In the genomic region with DNA sequence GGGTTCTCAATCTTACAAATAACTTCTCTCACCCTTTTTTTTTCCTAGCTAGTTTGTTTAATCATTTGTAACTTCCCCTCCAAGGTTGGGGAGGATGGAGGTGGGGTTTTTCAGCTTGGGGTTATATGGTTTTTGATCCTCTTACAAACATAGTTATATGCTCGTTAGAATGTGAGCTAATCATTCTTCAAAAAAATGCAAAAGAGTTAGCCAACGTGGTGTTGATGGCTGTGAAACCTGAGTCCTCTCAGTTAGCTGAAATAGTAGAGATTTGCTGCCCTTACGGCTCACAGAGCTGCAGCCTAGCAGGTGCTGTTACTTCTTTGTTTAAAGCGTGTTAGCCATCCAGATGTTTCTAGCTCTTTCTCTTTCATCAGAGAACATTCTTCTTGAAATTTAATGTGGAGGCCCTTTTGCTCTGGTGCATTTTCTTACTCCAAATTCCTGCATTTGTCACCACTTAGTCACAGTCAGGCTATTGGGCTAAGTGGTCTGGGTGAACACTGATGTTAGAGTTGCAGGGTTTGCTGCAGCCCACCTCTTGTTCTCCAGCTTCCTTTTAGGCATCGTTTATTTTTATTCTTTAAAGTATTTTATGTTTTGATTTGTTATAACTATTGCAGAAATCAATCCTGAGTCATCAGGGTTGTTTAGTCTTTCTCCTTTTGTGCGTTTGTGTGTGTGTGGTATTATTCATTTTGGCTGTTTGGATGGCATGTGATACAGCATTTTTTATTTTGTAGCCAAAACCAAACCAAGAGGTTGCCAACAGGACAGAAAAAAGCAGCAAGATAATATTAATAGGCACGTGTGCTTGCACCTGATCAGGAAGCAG, we compare ENCODE assay signal across 8 cellular contexts. TPM values are rescaled to one million over a fixed set of nuclear protein-coding genes. Genes with fewer than 3 reads are reported as not detected.
DNase-seq lines count a peak whose midpoint lies in the region; ATAC-seq and TF ChIP-seq lines count a peak whose summit lies in the region.

No MANE protein-coding gene starts in this region.

- peaks cover 11% of the 10 kb centered on the region for H3K4me1 Mint-ChIP-seq in activated T-cell treated with anti-CD3 and anti-CD28 coated beads, Interleukin-2, amount 50 U/mL, for 4 hours (ENCODE audit: low read depth)

- TF ChIP-seq CTCF in brain microvascular endothelial cell (IDR thresholded peaks at IDR 0.05; ENCODE audit: low read depth, low read length, missing control alignments): no peak
- TF ChIP-seq CTCF in uterus (IDR thresholded peaks at IDR 0.05): no peak

- no peaks in the 10 kb centered on the region for H3K9me3 Mint-ChIP-seq in activated T-cell treated with anti-CD3 and anti-CD28 coated beads, Interleukin-2, amount 50 U/mL, for 4 hours

- no peak for ATAC-seq in activated T-cell treated with anti-CD3 and anti-CD28 coated beads, Interleukin-2, amount 50 U/mL, for 4 hours
- peak; percentile 71 for ATAC-seq in HG03103 (IDR thresholded peaks at IDR 0.05; ENCODE audit: low read depth, unreplicated experiment)

- H3K27ac ChIP-seq in brain microvascular endothelial cell: peak overlapping the region; percentile 78
- no peak overlapping the region for H3K27ac ChIP-seq in uterus

- H3K4me3 Mint-ChIP-seq in activated T-cell treated with anti-CD3 and anti-CD28 coated beads, Interleukin-2, amount 50 U/mL, for 4 hours: peak overlapping the region; percentile 39

- in situ Hi-C loops in brain microvascular endothelial cell (cut with HindIII; ENCODE audit: low pct_ligation_motif_present, low sequenced_read_pairs): no loop called here

- H3K4me3 ChIP-seq in brain microvascular endothelial cell (ENCODE audit: low read depth, low read length) (no peak overlapping the region), uterus (no peak overlapping the region)

- TF ChIP-seq POLR2A in erythroblast (IDR thresholded peaks at IDR 0.05; ENCODE audit: low read length): no peak
- TF ChIP-seq POLR2A in uterus (IDR thresholded peaks at IDR 0.05): no peak

- H3K36me3 ChIP-seq in brain microvascular endothelial cell (replicated peaks) (no peaks in the 10 kb centered on the region), uterus (no peaks in the 10 kb centered on the region)

- no peak for DNase-seq in activated T-cell treated with anti-CD3 and anti-CD28 coated beads, Interleukin-2, amount 50 U/mL, for 4 hours
- DNase-seq in activated T-cell treated with anti-CD3 and anti-CD28 coated beads, Interleukin-2, amount 50 U/mL, for 1 hour: no peak
- DNase-seq in brain microvascular endothelial cell (peak; percentile 69), stromal cell of bone marrow (ENCODE audit: low read depth) (peak; percentile 44), erythroblast (lab: John Stamatoyannopoulos, UW) (no peak), uterus (no peak)
- DNase-seq in NK-92 treated with Interleukin-12 subunit alpha and Interleukin-12 subunit beta, amount 100 ng/mL, for 24 hours (lab: John Stamatoyannopoulos, UW): no peak

- intact Hi-C loops in uterus (cut with DNase I; ENCODE audit: low total_unique reads): no loop called here

- H3K27me3 ChIP-seq in brain microvascular endothelial cell (replicated peaks): no peaks in the 10 kb centered on the region
- H3K27me3 ChIP-seq in uterus: no peaks in the 10 kb centered on the region

- peaks cover under 1% of the 10 kb centered on the region for H3K27me3 Mint-ChIP-seq in activated T-cell treated with anti-CD3 and anti-CD28 coated beads, Interleukin-2, amount 50 U/mL, for 4 hours (ENCODE audit: low read depth)

- no peaks in the 10 kb centered on the region for H3K36me3 Mint-ChIP-seq in activated T-cell treated with anti-CD3 and anti-CD28 coated beads, Interleukin-2, amount 50 U/mL, for 4 hours (ENCODE audit: insufficient read depth)

- H3K9me3 ChIP-seq in uterus: no peaks in the 10 kb centered on the region

- H3K4me1 ChIP-seq in uterus: peaks cover 0 to 5% of the 10 kb centered on the region in 2 donors

RNA-seq across cellular contexts. Expression of a gene that starts 41.1 kb away (rescaled TPM):
- total RNA-seq in activated T-cell treated with anti-CD3 and anti-CD28 coated beads, Interleukin-2, amount 50 U/mL, for 4 hours: 10 to 100 TPM; 40.2 to 45.0 (median 41.2) TPM
- total RNA-seq in uterus: 100 to 1,000 TPM in 2 of 4 donors, 10 to 100 TPM in 2; 37.4 to 357 (median 112) TPM

Comparison
In these comparisons a context has a peak if more than half of its experiments do, and no peak if none do; other contexts are left out.
1. DNase-seq: peak in brain microvascular endothelial cell (single experiment) and stromal cell of bone marrow (single experiment); none in activated T-cell treated with anti-CD3 and anti-CD28 coated beads, Interleukin-2, amount 50 U/mL, for 4 hours (single experiment), activated T-cell treated with anti-CD3 and anti-CD28 coated beads, Interleukin-2, amount 50 U/mL, for 1 hour (single experiment), NK-92 treated with Interleukin-12 subunit alpha and Interleukin-12 subunit beta, amount 100 ng/mL, for 24 hours (single experiment), erythroblast (0 of 2) and uterus (0 of 2).